18 cellular contexts compared by ENCODE assay signal in genomic region chr4:86822136-86822535, GRCh38. TPM values are rescaled to one million over a fixed set of nuclear protein-coding genes. Genes with fewer than 3 reads are reported as not detected.
A peak's percentile ranks its signal among the peaks of the same experiment; 100 is the strongest.
DNase-seq lines count a peak whose midpoint lies in the region; ATAC-seq and TF ChIP-seq lines count a peak whose summit lies in the region.
"Had no signal": no experiment of that assay in that cellular context is flagged by ENCODE, and none has a peak within 500 bp of the region (broad histone marks: within the 10 kb centered on the region; RNA-seq: fewer than 3 reads in every experiment).

No MANE protein-coding gene starts in this region.

- H3K4me3 Mint-ChIP-seq in activated T-helper 17 cell treated with anti-CD3 and anti-CD28 coated beads, Interleukin-2, amount 50 U/mL, for 72 hours, result no peak overlapping the region
- H3K4me3 Mint-ChIP-seq in progenitor cell of endocrine pancreas (ENCODE audit: low read depth) (no peak overlapping the region), neural progenitor cell (no peak overlapping the region)
- H3K4me3 Mint-ChIP-seq: CD14-positive monocyte; CD8-positive, alpha-beta T cell; GM23338; H9; IgD-negative memory B cell had no signal

- no peaks in the 10 kb centered on the region for H3K4me1 Mint-ChIP-seq in activated T-helper 17 cell treated with anti-CD3 and anti-CD28 coated beads, Interleukin-2, amount 50 U/mL, for 72 hours
- H3K4me1 Mint-ChIP-seq in progenitor cell of endocrine pancreas (ENCODE audit: low read depth), result peaks cover 16% of the 10 kb centered on the region
- H3K4me1 Mint-ChIP-seq in neural progenitor cell, result peaks cover 9% of the 10 kb centered on the region
- H3K4me1 Mint-ChIP-seq: CD14-positive monocyte, IgD-negative memory B cell had no signal

- ATAC-seq in activated T-helper 17 cell treated with anti-CD3 and anti-CD28 coated beads, Interleukin-2, amount 50 U/mL, for 72 hours (replicated peaks), result peak; percentile 5
- ATAC-seq in stimulated activated naive CD8-positive, alpha-beta T cell treated with anti-CD3 and anti-CD28 coated beads, Interleukin-15, Interleukin-2, amounts not matched to agents 100 U/mL and 50 U/mL, for 24 hours, result no peak
- ATAC-seq: CD8-positive, alpha-beta T cell; GM23338 had no signal

- H3K4me2 ChIP-seq in neural progenitor cell, result no peak overlapping the region
- H3K4me2 ChIP-seq: GM23338 had no signal

- no peak overlapping the region for H3K9ac ChIP-seq in neural progenitor cell

- H3K27me3 Mint-ChIP-seq in activated T-helper 17 cell treated with anti-CD3 and anti-CD28 coated beads, Interleukin-2, amount 50 U/mL, for 72 hours, result no peaks in the 10 kb centered on the region
- H3K27me3 Mint-ChIP-seq in progenitor cell of endocrine pancreas, result no peaks in the 10 kb centered on the region
- H3K27me3 Mint-ChIP-seq in neural progenitor cell (ENCODE audit: insufficient read depth, low read depth), result peaks cover 3% of the 10 kb centered on the region
- H3K27me3 Mint-ChIP-seq: IgD-negative memory B cell had no signal

- H3K27me3 ChIP-seq in neural progenitor cell, result no peaks in the 10 kb centered on the region
- H3K27me3 ChIP-seq in H7 (ENCODE audit: control insufficient read depth, insufficient read depth, low read length), result no peaks in the 10 kb centered on the region

- no peaks in the 10 kb centered on the region for H3K36me3 Mint-ChIP-seq in activated T-helper 17 cell treated with anti-CD3 and anti-CD28 coated beads, Interleukin-2, amount 50 U/mL, for 72 hours (ENCODE audit: low read depth)
- peaks cover 5% of the 10 kb centered on the region for H3K36me3 Mint-ChIP-seq in progenitor cell of endocrine pancreas (ENCODE audit: insufficient read depth)
- H3K36me3 Mint-ChIP-seq in neural progenitor cell, result peaks cover 13% of the 10 kb centered on the region
- H3K36me3 Mint-ChIP-seq: CD14-positive monocyte; CD8-positive, alpha-beta T cell had no signal

- H3K4me3 ChIP-seq in neural progenitor cell (no peak overlapping the region), H7 (ENCODE audit: insufficient read depth, low read depth, low read length) (no peak overlapping the region)
- H3K4me3 ChIP-seq: GM23338 had no signal

- DNase-seq in EH (ENCODE audit: low read depth) (peak; percentile 58), HS-5 (ENCODE audit: low read depth) (peak; percentile 25), epithelial cell of prostate (ENCODE audit: low read depth, low spot score) (no peak), progenitor cell of endocrine pancreas (ENCODE audit: low spot score, unreplicated experiment) (no peak), neural progenitor cell (ENCODE audit: low spot score) (no peak), H7 (no peak)
- no peak for DNase-seq in stimulated activated naive CD8-positive, alpha-beta T cell treated with anti-CD3 and anti-CD28 coated beads, Interleukin-15, Interleukin-2, amounts not matched to agents 100 U/mL and 50 U/mL, for 24 hours
- DNase-seq: CD8-positive, alpha-beta T cell; COR-L47; DMS153; DMS79 treated with DMSO at 0.1 percent for 48 hours; H9 had no signal

- no peaks in the 10 kb centered on the region for H3K36me3 ChIP-seq in neural progenitor cell
- H3K36me3 ChIP-seq in H7 (replicated peaks; ENCODE audit: control insufficient read depth, insufficient read depth, low read length), result no peaks in the 10 kb centered on the region

- no peak overlapping the region for H2AFZ ChIP-seq in neural progenitor cell (replicated peaks)
- H2AFZ ChIP-seq: GM23338 had no signal

- H4K20me1 ChIP-seq in neural progenitor cell (ENCODE audit: low read depth), result no peaks in the 10 kb centered on the region

- peak overlapping the region; percentile 91 for H3K27ac ChIP-seq in epithelial cell of prostate
- H3K27ac ChIP-seq in neural progenitor cell, result no peak overlapping the region
- H3K27ac ChIP-seq: 22Rv1, HL-60 had no signal

- H3K4me1 ChIP-seq in neural progenitor cell, result no peaks in the 10 kb centered on the region

- H3K27ac Mint-ChIP-seq in activated T-helper 17 cell treated with anti-CD3 and anti-CD28 coated beads, Interleukin-2, amount 50 U/mL, for 72 hours, result no peak overlapping the region
- H3K27ac Mint-ChIP-seq in progenitor cell of endocrine pancreas (no peak overlapping the region), neural progenitor cell (no peak overlapping the region)
- H3K27ac Mint-ChIP-seq: CD14-positive monocyte; CD8-positive, alpha-beta T cell; GM23338; H9; IgD-negative memory B cell had no signal

- TF ChIP-seq CTCF in progenitor cell of endocrine pancreas (IDR thresholded peaks at IDR 0.05; ENCODE audit: unreplicated experiment) (no peak), neural progenitor cell (IDR thresholded peaks at IDR 0.05) (no peak)

- H3K79me2 ChIP-seq in neural progenitor cell (ENCODE audit: low read depth), result no peaks in the 10 kb centered on the region

- H3K9me3 Mint-ChIP-seq in activated T-helper 17 cell treated with anti-CD3 and anti-CD28 coated beads, Interleukin-2, amount 50 U/mL, for 72 hours, result no peaks in the 10 kb centered on the region
- peaks cover 3% of the 10 kb centered on the region for H3K9me3 Mint-ChIP-seq in progenitor cell of endocrine pancreas (ENCODE audit: low read depth)
- H3K9me3 Mint-ChIP-seq in neural progenitor cell, result no peaks in the 10 kb centered on the region
- H3K9me3 Mint-ChIP-seq: CD8-positive, alpha-beta T cell; GM23338; H9 had no signal

- peaks cover 7% of the 10 kb centered on the region for H3F3A ChIP-seq in neural progenitor cell (ENCODE audit: low read depth)

- H3K9me3 ChIP-seq in neural progenitor cell (ENCODE audit: low read depth), result no peaks in the 10 kb centered on the region

RNA-seq across cellular contexts. Expression of gene SLC10A6, which starts 27.0 kb away (rescaled TPM):
- not detected for total RNA-seq in activated T-helper 17 cell treated with anti-CD3 and anti-CD28 coated beads, Interleukin-2, amount 50 U/mL, for 72 hours
- total RNA-seq in progenitor cell of endocrine pancreas, result not detected in 2 replicates
- total RNA-seq in neural progenitor cell (ENCODE audit: low replicate concordance), result not detected in 2 replicates
- total RNA-seq in H7 (2014; rRNA removed; shearing (Covaris generic)), result not detected in 2 replicates
- total RNA-seq: CD8-positive, alpha-beta T cell; GM23338; H9 had no signal

Comparison
In these comparisons a context has a peak if more than half of its experiments do, and no peak if none do; other contexts are left out.
1. DNase-seq: peak in EH (single experiment) and HS-5 (single experiment); none in epithelial cell of prostate (single experiment), progenitor cell of endocrine pancreas (single experiment), neural progenitor cell (single experiment), stimulated activated naive CD8-positive, alpha-beta T cell treated with anti-CD3 and anti-CD28 coated beads, Interleukin-15, Interleukin-2, amounts not matched to agents 100 U/mL and 50 U/mL, for 24 hours (single experiment) and H7 (single experiment).